ENCODE assay signal across 8 cellular contexts in genomic region chrX:3651272-3651671, GRCh38.
DNase-seq lines count a peak whose midpoint lies in the region; ATAC-seq, FAIRE-seq and TF ChIP-seq lines count a peak whose summit lies in the region.

No MANE protein-coding gene starts in this region.

- ATAC-seq in psoas muscle: no peak
- no peak for ATAC-seq in GM21360 (IDR thresholded peaks at IDR 0.05; ENCODE audit: unreplicated experiment)

- intact Hi-C loops in psoas muscle (cut with DNase I): loop anchor here in 1 of 2 donors (5.0 kb wide), 1 partner anchor 161 kb away; no protein-coding TSS in a partner anchor

- peak; percentile 39 for TF ChIP-seq CTCF in psoas muscle (IDR thresholded peaks at IDR 0.05)

- peak; percentile 70 for FAIRE-seq in endometrium (lab: Jason Lieb, UNC)

- DNase-seq in NCI-H526 (lab: John Stamatoyannopoulos, UW) (peak; percentile 13 to 50), NCI-H526 treated with DMSO at 0.1 percent for 48 hours (lab: John Stamatoyannopoulos, UW) (no peak), NCI-H345 treated with DMSO at 0.1 percent for 48 hours (lab: John Stamatoyannopoulos, UW; ENCODE audit: unreplicated experiment) (peak; percentile 8), psoas muscle (no peak), UCSD-AML1 (lab: John Stamatoyannopoulos, UW; ENCODE audit: unreplicated experiment) (no peak), NCI-H1436 treated with DMSO at 0.1 percent for 48 hours (lab: John Stamatoyannopoulos, UW) (no peak)

- H3K4me1 ChIP-seq in psoas muscle: no peaks in the 10 kb centered on the region

- 38 to 57% (median 50%) methylated on average over 4 of the region's 4 CpGs for WGBS in psoas muscle, 3 donors

- H3K36me3 ChIP-seq in psoas muscle (ENCODE audit: insufficient read depth in 1 of 2, low read depth in 1 of 2): no peaks in the 10 kb centered on the region

- H3K27me3 ChIP-seq in psoas muscle (ENCODE audit: insufficient read depth in 3 of 3, low read length in 2 of 3): no peaks in the 10 kb centered on the region

- no peak overlapping the region for H3K4me3 ChIP-seq in psoas muscle

- no peaks in the 10 kb centered on the region for H3K9me3 ChIP-seq in psoas muscle

- no peak overlapping the region for H3K27ac ChIP-seq in psoas muscle

Comparison
In these comparisons a context has a peak if more than half of its experiments do, and no peak if none do; other contexts are left out.
1. DNase-seq: peak in NCI-H526 (2 of 2) and NCI-H345 treated with DMSO at 0.1 percent for 48 hours (single experiment); none in NCI-H526 treated with DMSO at 0.1 percent for 48 hours (single experiment), psoas muscle (0 of 2), UCSD-AML1 (single experiment) and NCI-H1436 treated with DMSO at 0.1 percent for 48 hours (single experiment).